ENCODE assay signal across 13 cellular contexts in the genomic region with DNA sequence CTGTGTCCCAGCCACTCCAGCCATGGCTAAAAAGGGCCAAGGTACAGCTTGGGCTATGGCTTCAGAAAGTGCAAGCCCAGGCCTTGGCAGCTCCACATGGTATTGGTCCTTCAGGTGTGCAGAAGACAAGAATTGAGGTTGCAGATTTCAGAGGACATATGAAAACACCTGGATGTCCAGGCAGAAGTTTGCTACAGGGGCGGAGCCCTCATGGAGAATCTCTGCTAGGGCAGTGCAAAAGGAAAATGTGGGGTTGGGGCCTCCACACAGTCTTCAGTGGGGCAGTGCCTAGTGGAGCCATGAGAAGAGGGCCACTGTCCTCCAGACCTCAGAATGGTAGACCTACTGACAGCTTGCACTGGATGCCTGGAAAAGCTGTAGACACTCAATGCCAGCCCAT.
A peak's percentile ranks its signal among the peaks of the same experiment; 100 is the strongest.
DNase-seq lines count a peak whose midpoint lies in the region; ATAC-seq and TF ChIP-seq lines count a peak whose summit lies in the region.
"Had no signal": no experiment of that assay in that cellular context is flagged by ENCODE, and none has a peak within 500 bp of the region (broad histone marks: within the 10 kb centered on the region; RNA-seq: fewer than 3 reads in every experiment).

No MANE protein-coding gene starts in this region.

- H4K20me1 ChIP-seq in GM23338 (replicated peaks; ENCODE audit: insufficient read depth): no peaks in the 10 kb centered on the region

- H3K79me2 ChIP-seq in GM23338 (replicated peaks; ENCODE audit: insufficient read depth): no peaks in the 10 kb centered on the region

- no peak overlapping the region for H3K4me3 ChIP-seq in GM23338
- H3K4me3 ChIP-seq in endodermal cell (ENCODE audit: low read length): peak overlapping the region; percentile 7
- H3K4me3 ChIP-seq: HAP-1 had no signal

- H3K4me1 Mint-ChIP-seq in GM23338 (no peaks in the 10 kb centered on the region), endodermal cell (no peaks in the 10 kb centered on the region)
- H3K4me1 Mint-ChIP-seq: CD4-positive, alpha-beta memory T cell had no signal

- H3K36me3 ChIP-seq in GM23338 (ENCODE audit: insufficient read depth) (no peaks in the 10 kb centered on the region; the same call in 1 of the 2 replicates), endodermal cell (ENCODE audit: control insufficient read depth, insufficient read depth, low read length) (no peaks in the 10 kb centered on the region)
- H3K36me3 ChIP-seq: HAP-1 had no signal

- H3K27me3 ChIP-seq in GM23338 (ENCODE audit: insufficient read depth) (no peaks in the 10 kb centered on the region), endodermal cell (ENCODE audit: control insufficient read depth, insufficient read depth, low read length, poor library complexity, severe bottlenecking) (no peaks in the 10 kb centered on the region)

- H3K4me1 ChIP-seq in GM23338 (ENCODE audit: insufficient read depth): no peaks in the 10 kb centered on the region
- H3K4me1 ChIP-seq in endodermal cell (ENCODE audit: control insufficient read depth, insufficient read depth, low read length): no peaks in the 10 kb centered on the region
- H3K4me1 ChIP-seq: HAP-1 had no signal

- H3K4me3 Mint-ChIP-seq in GM23338 (no peak overlapping the region), endodermal cell (no peak overlapping the region)
- H3K4me3 Mint-ChIP-seq: CD4-positive, alpha-beta memory T cell; HFFc6 had no signal

- WGBS in endodermal cell (ENCODE audit: insufficient coverage in 1 of 2, insufficient read length in 1 of 2), 2 experiments: 38 to 46% methylated on average over 1 of the region's 1 CpG

- DNase-seq in GM23338 (ENCODE audit: low spot score): peak; percentile 2
- DNase-seq in NAMALWA (ENCODE audit: low spot score): peak; percentile 2
- DNase-seq in endodermal cell: no peak
- DNase-seq in mesenteric fat pad (ENCODE audit: low spot score): peak; percentile 81
- no peak for DNase-seq in SKM-1 (lab: John Stamatoyannopoulos, UW; ENCODE audit: unreplicated experiment)
- DNase-seq in SIG-M5 treated with dmso at 0.1 percent for 504 hours (lab: John Stamatoyannopoulos, UW; ENCODE audit: unreplicated experiment): no peak
- DNase-seq: C1 segment of cervical spinal cord; Calu3; CD4-positive, alpha-beta memory T cell; COR-L47; DND-41; HFFc6 had no signal

- H3K27ac ChIP-seq in GM23338 (ENCODE audit: low read depth) (no peak overlapping the region), endodermal cell (ENCODE audit: low read depth, low read length) (no peak overlapping the region)

- H3K27ac Mint-ChIP-seq in GM23338 (no peak overlapping the region), endodermal cell (no peak overlapping the region)
- H3K27ac Mint-ChIP-seq: CD4-positive, alpha-beta memory T cell; HFFc6 had no signal

- H3K9ac ChIP-seq in endodermal cell (ENCODE audit: extremely low read depth, low read length, poor library complexity, severe bottlenecking): no peak overlapping the region

- H3K27me3 Mint-ChIP-seq in GM23338 (ENCODE audit: insufficient read depth, low read depth, poor library complexity): peaks cover 2% of the 10 kb centered on the region
- H3K27me3 Mint-ChIP-seq in endodermal cell (ENCODE audit: insufficient read depth): no peaks in the 10 kb centered on the region
- H3K27me3 Mint-ChIP-seq: CD4-positive, alpha-beta memory T cell had no signal

- H3K9me2 ChIP-seq in GM23338 (ENCODE audit: insufficient read depth): peaks cover 8% of the 10 kb centered on the region; the same call in 1 of the 2 replicates

- H3K4me2 ChIP-seq in GM23338: no peak overlapping the region

- no peaks in the 10 kb centered on the region for H3F3A ChIP-seq in GM23338 (replicated peaks; ENCODE audit: low read depth)

- H3K9me3 Mint-ChIP-seq in GM23338: peaks cover 41% of the 10 kb centered on the region
- peaks cover 76% of the 10 kb centered on the region for H3K9me3 Mint-ChIP-seq in endodermal cell

- peaks cover 67% of the 10 kb centered on the region for H3K9me3 ChIP-seq in endodermal cell (ENCODE audit: control insufficient read depth, low read length)
- H3K9me3 ChIP-seq: HAP-1 had no signal

- H3K36me3 Mint-ChIP-seq in GM23338 (ENCODE audit: low read depth) (peaks cover 24% of the 10 kb centered on the region), endodermal cell (ENCODE audit: low read depth) (peaks cover 47% of the 10 kb centered on the region)
- H3K36me3 Mint-ChIP-seq: CD4-positive, alpha-beta memory T cell had no signal

- H2AFZ ChIP-seq in GM23338: no peak overlapping the region

- TF ChIP-seq CTCF in GM23338 (conservative IDR thresholded peaks at IDR 0.05; ENCODE audit: low read depth in 2 of 2): no peak
- no peak for TF ChIP-seq CTCF in endodermal cell (conservative IDR thresholded peaks at IDR 0.05)

- ATAC-seq in GM23338: no peak

TF ChIP-seq in GM23338, 12 proteins besides CTCF, POLR2A, EP300 and RAD21:
- no peak for TF ChIP-seq POLR2AphosphoS5 (IDR thresholded peaks at IDR 0.05; ENCODE audit: low read depth)
- TF ChIP-seq EZH2 (IDR thresholded peaks at IDR 0.05; ENCODE audit: low read depth, unreplicated experiment): no peak
- no peak for TF ChIP-seq NANOG (IDR thresholded peaks at IDR 0.05; ENCODE audit: borderline replicate concordance)
- TF ChIP-seq STAT1 (IDR thresholded peaks at IDR 0.05; ENCODE audit: unreplicated experiment): no peak
- no peak for TF ChIP-seq ZNF331 (CRISPR knock-in tag; IDR thresholded peaks at IDR 0.05; ENCODE audit: low read depth)
- TF ChIP-seq, protein P1, sequence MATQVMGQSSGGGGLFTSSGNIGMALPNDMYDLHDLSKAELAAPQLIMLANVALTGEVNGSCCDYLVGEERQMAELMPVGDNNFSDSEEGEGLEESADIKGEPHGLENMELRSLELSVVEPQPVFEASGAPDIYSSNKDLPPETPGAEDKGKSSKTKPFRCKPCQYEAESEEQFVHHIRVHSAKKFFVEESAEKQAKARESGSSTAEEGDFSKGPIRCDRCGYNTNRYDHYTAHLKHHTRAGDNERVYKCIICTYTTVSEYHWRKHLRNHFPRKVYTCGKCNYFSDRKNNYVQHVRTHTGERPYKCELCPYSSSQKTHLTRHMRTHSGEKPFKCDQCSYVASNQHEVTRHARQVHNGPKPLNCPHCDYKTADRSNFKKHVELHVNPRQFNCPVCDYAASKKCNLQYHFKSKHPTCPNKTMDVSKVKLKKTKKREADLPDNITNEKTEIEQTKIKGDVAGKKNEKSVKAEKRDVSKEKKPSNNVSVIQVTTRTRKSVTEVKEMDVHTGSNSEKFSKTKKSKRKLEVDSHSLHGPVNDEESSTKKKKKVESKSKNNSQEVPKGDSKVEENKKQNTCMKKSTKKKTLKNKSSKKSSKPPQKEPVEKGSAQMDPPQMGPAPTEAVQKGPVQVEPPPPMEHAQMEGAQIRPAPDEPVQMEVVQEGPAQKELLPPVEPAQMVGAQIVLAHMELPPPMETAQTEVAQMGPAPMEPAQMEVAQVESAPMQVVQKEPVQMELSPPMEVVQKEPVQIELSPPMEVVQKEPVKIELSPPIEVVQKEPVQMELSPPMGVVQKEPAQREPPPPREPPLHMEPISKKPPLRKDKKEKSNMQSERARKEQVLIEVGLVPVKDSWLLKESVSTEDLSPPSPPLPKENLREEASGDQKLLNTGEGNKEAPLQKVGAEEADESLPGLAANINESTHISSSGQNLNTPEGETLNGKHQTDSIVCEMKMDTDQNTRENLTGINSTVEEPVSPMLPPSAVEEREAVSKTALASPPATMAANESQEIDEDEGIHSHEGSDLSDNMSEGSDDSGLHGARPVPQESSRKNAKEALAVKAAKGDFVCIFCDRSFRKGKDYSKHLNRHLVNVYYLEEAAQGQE (IDR thresholded peaks at IDR 0.05; ENCODE audit: unreplicated experiment): no peak
- TF ChIP-seq, protein P2, sequence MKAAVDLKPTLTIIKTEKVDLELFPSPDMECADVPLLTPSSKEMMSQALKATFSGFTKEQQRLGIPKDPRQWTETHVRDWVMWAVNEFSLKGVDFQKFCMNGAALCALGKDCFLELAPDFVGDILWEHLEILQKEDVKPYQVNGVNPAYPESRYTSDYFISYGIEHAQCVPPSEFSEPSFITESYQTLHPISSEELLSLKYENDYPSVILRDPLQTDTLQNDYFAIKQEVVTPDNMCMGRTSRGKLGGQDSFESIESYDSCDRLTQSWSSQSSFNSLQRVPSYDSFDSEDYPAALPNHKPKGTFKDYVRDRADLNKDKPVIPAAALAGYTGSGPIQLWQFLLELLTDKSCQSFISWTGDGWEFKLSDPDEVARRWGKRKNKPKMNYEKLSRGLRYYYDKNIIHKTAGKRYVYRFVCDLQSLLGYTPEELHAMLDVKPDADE (IDR thresholded peaks at IDR 0.05): no peak
- no peak for TF ChIP-seq CREB1 (CRISPR knock-in tag; IDR thresholded peaks at IDR 0.05; ENCODE audit: low read depth)

Comparison
In these comparisons a context has a peak if more than half of its experiments do, and no peak if none do; other contexts are left out.
1. DNase-seq: peak in GM23338 (single experiment), NAMALWA (single experiment) and mesenteric fat pad (single experiment); none in endodermal cell (single experiment), SKM-1 (single experiment) and SIG-M5 treated with dmso at 0.1 percent for 504 hours (single experiment).